ENCODE assay signal across 13 cellular contexts in genomic region chr5:2883771-2884170, GRCh38.
DNase-seq lines count a peak whose midpoint lies in the region; TF ChIP-seq lines count a peak whose summit lies in the region.
"Had no signal": no experiment of that assay in that cellular context is flagged by ENCODE, and none has a peak within 500 bp of the region (broad histone marks: within the 10 kb centered on the region; RNA-seq: fewer than 3 reads in every experiment).

No MANE protein-coding gene starts in this region.

- H2AFZ ChIP-seq in neural progenitor cell (replicated peaks) = no peak overlapping the region

- no peaks in the 10 kb centered on the region for H3F3A ChIP-seq in neural progenitor cell (ENCODE audit: low read depth)

- H4K20me1 ChIP-seq in neural progenitor cell (ENCODE audit: low read depth) = no peaks in the 10 kb centered on the region

- TF ChIP-seq CTCF in chondrocyte (IDR thresholded peaks at IDR 0.05) (no peak), esophagus muscularis mucosa (IDR thresholded peaks at IDR 0.05) (no peak), neural progenitor cell (IDR thresholded peaks at IDR 0.05) (no peak), stomach (IDR thresholded peaks at IDR 0.05) (no peak)

- H3K4me2 ChIP-seq in neural progenitor cell = no peak overlapping the region

- peaks cover 2% of the 10 kb centered on the region for H3K36me3 Mint-ChIP-seq in chondrocyte (ENCODE audit: low read depth)
- peaks cover 2% of the 10 kb centered on the region for H3K36me3 Mint-ChIP-seq in neural progenitor cell
- H3K36me3 Mint-ChIP-seq in T-helper 2 cell treated with Interferon-gamma antibody and Interleukin-4, amounts not matched to agents 5 μg/mL and 100 μg/mL, for 36 hours (ENCODE audit: low read depth) = no peaks in the 10 kb centered on the region
- H3K36me3 Mint-ChIP-seq: CD4-positive, alpha-beta memory T cell had no signal

- no peak overlapping the region for H3K9ac ChIP-seq in neural progenitor cell

- H3K27me3 ChIP-seq in esophagus muscularis mucosa = no peaks in the 10 kb centered on the region
- H3K27me3 ChIP-seq in neural progenitor cell = no peaks in the 10 kb centered on the region
- H3K27me3 ChIP-seq in stomach = no peaks in the 10 kb centered on the region
- H3K27me3 ChIP-seq: BE2C had no signal

- TF ChIP-seq POLR2A in esophagus muscularis mucosa (IDR thresholded peaks at IDR 0.05; ENCODE audit: low read depth) (no peak), stomach (IDR thresholded peaks at IDR 0.05) (no peak)

- H3K27ac ChIP-seq in esophagus muscularis mucosa (replicated peaks in 1 of 4) (no peak overlapping the region), neural progenitor cell (no peak overlapping the region), stomach (no peak overlapping the region)
- H3K27ac ChIP-seq: C4-2B had no signal

- WGBS in esophagus muscularis mucosa = 86% methylated on average over 8 of the region's 8 CpGs
- WGBS in stomach, 5 donors = 87 to 93% (median 88%) methylated on average over 8 of the region's 8 CpGs

- H3K4me1 Mint-ChIP-seq in chondrocyte (ENCODE audit: low read depth) (no peaks in the 10 kb centered on the region), neural progenitor cell (no peaks in the 10 kb centered on the region)
- no peaks in the 10 kb centered on the region for H3K4me1 Mint-ChIP-seq in T-helper 2 cell treated with Interferon-gamma antibody and Interleukin-4, amounts not matched to agents 5 μg/mL and 100 μg/mL, for 36 hours (ENCODE audit: low read depth)
- H3K4me1 Mint-ChIP-seq: CD4-positive, alpha-beta memory T cell had no signal

- no peak overlapping the region for H3K4me3 ChIP-seq in esophagus muscularis mucosa
- H3K4me3 ChIP-seq in neural progenitor cell = no peak overlapping the region
- no peak overlapping the region for H3K4me3 ChIP-seq in stomach
- H3K4me3 ChIP-seq: GM12878, HAP-1 had no signal

- H3K9me3 ChIP-seq in esophagus muscularis mucosa (peaks cover 0 to 15% (median 13%) of the 10 kb centered on the region in 4 donors), neural progenitor cell (ENCODE audit: low read depth) (peaks cover 18% of the 10 kb centered on the region), stomach (peaks cover 0 to 16% (median 11%) of the 10 kb centered on the region in 4 donors)

- H3K4me1 ChIP-seq in esophagus muscularis mucosa (no peaks in the 10 kb centered on the region), neural progenitor cell (no peaks in the 10 kb centered on the region), stomach (no peaks in the 10 kb centered on the region)
- H3K4me1 ChIP-seq: BE2C had no signal

- TF ChIP-seq EP300 in esophagus muscularis mucosa (IDR thresholded peaks at IDR 0.05) (no peak), stomach (IDR thresholded peaks at IDR 0.05) (no peak)

- no peak overlapping the region for H3K4me3 Mint-ChIP-seq in chondrocyte (ENCODE audit: unreplicated experiment)
- peak overlapping the region; percentile 14 for H3K4me3 Mint-ChIP-seq in neural progenitor cell
- H3K4me3 Mint-ChIP-seq in T-helper 2 cell treated with Interferon-gamma antibody and Interleukin-4, amounts not matched to agents 5 μg/mL and 100 μg/mL, for 36 hours = no peak overlapping the region
- H3K4me3 Mint-ChIP-seq: CD4-positive, alpha-beta memory T cell had no signal

- H3K27ac Mint-ChIP-seq in chondrocyte (ENCODE audit: unreplicated experiment) = no peak overlapping the region
- no peak overlapping the region for H3K27ac Mint-ChIP-seq in neural progenitor cell
- H3K27ac Mint-ChIP-seq in T-helper 2 cell treated with Interferon-gamma antibody and Interleukin-4, amounts not matched to agents 5 μg/mL and 100 μg/mL, for 36 hours = no peak overlapping the region
- H3K27ac Mint-ChIP-seq: CD4-positive, alpha-beta memory T cell had no signal

- DNase-seq in chondrocyte (ENCODE audit: low spot score) (peak; percentile 18), esophagus muscularis mucosa (ENCODE audit: extremely low spot score) (peak; percentile 29), neural progenitor cell (ENCODE audit: low spot score) (no peak), stomach (peak; percentile 18), hepatic stellate cell (ENCODE audit: low spot score) (no peak), GM19238 (ENCODE audit: insufficient read length, low spot score) (no peak)
- no peak for DNase-seq in T-helper 2 cell treated with Interferon-gamma antibody and Interleukin-4, amounts not matched to agents 5 μg/mL and 100 μg/mL, for 36 hours (ENCODE audit: low spot score)
- DNase-seq: BE2C; CD4-positive, alpha-beta memory T cell; DMS79 had no signal

- H3K36me3 ChIP-seq in esophagus muscularis mucosa = no peaks in the 10 kb centered on the region
- peaks cover 4% of the 10 kb centered on the region for H3K36me3 ChIP-seq in neural progenitor cell
- H3K36me3 ChIP-seq in stomach = no peaks in the 10 kb centered on the region
- H3K36me3 ChIP-seq: BE2C, HAP-1 had no signal

- H3K79me2 ChIP-seq in neural progenitor cell (ENCODE audit: low read depth) = no peaks in the 10 kb centered on the region

- intact Hi-C loops in esophagus muscularis mucosa (cut with DNase I) (no loop called here), stomach (cut with DNase I; ENCODE audit: low total_unique reads) (no loop called here)

- H3K27me3 Mint-ChIP-seq in chondrocyte (ENCODE audit: low read depth) = no peaks in the 10 kb centered on the region
- H3K27me3 Mint-ChIP-seq in neural progenitor cell (ENCODE audit: insufficient read depth, low read depth) = no peaks in the 10 kb centered on the region
- H3K27me3 Mint-ChIP-seq in T-helper 2 cell treated with Interferon-gamma antibody and Interleukin-4, amounts not matched to agents 5 μg/mL and 100 μg/mL, for 36 hours (ENCODE audit: low read depth) = no peaks in the 10 kb centered on the region
- H3K27me3 Mint-ChIP-seq: CD4-positive, alpha-beta memory T cell had no signal

- H3K9me3 Mint-ChIP-seq in chondrocyte (ENCODE audit: low read depth) (peaks cover 33% of the 10 kb centered on the region), neural progenitor cell (peaks cover 16% of the 10 kb centered on the region)
- peaks cover 30% of the 10 kb centered on the region for H3K9me3 Mint-ChIP-seq in T-helper 2 cell treated with Interferon-gamma antibody and Interleukin-4, amounts not matched to agents 5 μg/mL and 100 μg/mL, for 36 hours

Comparison
In these comparisons a context has a peak if more than half of its experiments do, and no peak if none do; other contexts are left out.
1. DNase-seq: peak in chondrocyte (single experiment), esophagus muscularis mucosa (single experiment) and stomach (single experiment); none in neural progenitor cell (single experiment), hepatic stellate cell (single experiment), T-helper 2 cell treated with Interferon-gamma antibody and Interleukin-4, amounts not matched to agents 5 μg/mL and 100 μg/mL, for 36 hours (single experiment) and GM19238 (single experiment).